ENCODE assay signal across 22 cellular contexts in the genomic region with DNA sequence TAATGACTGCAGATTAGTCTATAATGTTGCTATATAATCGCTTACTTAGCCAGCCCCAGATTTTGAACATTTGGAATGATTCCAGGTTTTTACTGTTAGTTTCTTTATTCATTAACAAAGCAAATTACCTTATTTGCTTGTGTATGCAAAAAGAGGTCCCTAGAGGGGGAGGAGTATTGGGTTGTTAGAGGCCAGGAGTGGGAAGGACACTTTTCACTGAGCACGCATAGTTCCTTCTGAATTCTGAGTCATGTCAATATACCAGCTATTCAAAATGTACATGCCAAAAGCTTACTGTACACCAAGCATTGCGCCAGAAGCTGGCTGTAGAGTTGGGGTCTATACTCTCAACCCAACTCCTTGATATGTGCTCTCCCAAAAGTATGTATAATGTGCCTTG. TPM values are rescaled to one million over a fixed set of nuclear protein-coding genes. Genes with fewer than 3 reads are reported as not detected.
DNase-seq lines count a peak whose midpoint lies in the region; ATAC-seq, FAIRE-seq and TF ChIP-seq lines count a peak whose summit lies in the region.
"Had no signal": no experiment of that assay in that cellular context is flagged by ENCODE, and none has a peak within 500 bp of the region (broad histone marks: within the 10 kb centered on the region; RNA-seq: fewer than 3 reads in every experiment).

No MANE protein-coding gene starts in this region.

- H3K4me3 ChIP-seq in A549 (no peak overlapping the region), IMR-90 (ENCODE audit: insufficient read depth, low read depth, low read length) (no peak overlapping the region), astrocyte of the spinal cord (ENCODE audit: low read depth, low read length) (no peak overlapping the region)
- H3K4me3 ChIP-seq: esophagus squamous epithelium, upper lobe of right lung had no signal

- intact Hi-C loops in IMR-90 (cut with micrococcal nuclease), result no loop called here

- H2AFZ ChIP-seq in IMR-90 (replicated peaks; ENCODE audit: low read length, poor library complexity), result peak overlapping the region; percentile 44

- BruUV-seq in IMR-90 (replicated peaks; lab: Mats Ljungman, UMichigan), result no TSS peak

- TF ChIP-seq RAD21 in A549 (conservative IDR thresholded peaks at IDR 0.05 in 1 of 2, IDR thresholded peaks at IDR 0.05 in 1 of 2) (no peak), IMR-90 (IDR thresholded peaks at IDR 0.05; ENCODE audit: low read length) (no peak)

- peak overlapping the region; percentile 56 for H2BK120ac ChIP-seq in IMR-90 (ENCODE audit: low read depth, low read length)

- no peak overlapping the region; a peak in 1 of 4 replicates for H4K8ac ChIP-seq in IMR-90 (ENCODE audit: low read depth in 2 of 2, low read length in 2 of 2)

- H3K27ac ChIP-seq in A549 (no peak overlapping the region), IMR-90 (ENCODE audit: insufficient read depth, low read length) (no peak overlapping the region)
- H3K27ac ChIP-seq: esophagus squamous epithelium, KMS-11, neutrophil, upper lobe of right lung had no signal

- H4K91ac ChIP-seq in IMR-90 (ENCODE audit: insufficient read depth, low read depth, low read length), result peak overlapping the region; percentile 23; the same call in 1 of the 2 replicates

- peaks cover 7% of the 10 kb centered on the region; the same call in 1 of the 2 replicates for H3K9me1 ChIP-seq in IMR-90 (ENCODE audit: insufficient read depth, low read length)

- peak overlapping the region; percentile 61; the same call in 1 of the 2 replicates for H3K14ac ChIP-seq in IMR-90 (replicated peaks; ENCODE audit: low read depth, low read length)

- H3K9ac ChIP-seq in IMR-90 (ENCODE audit: low read depth, low read length), result no peak overlapping the region
- H3K9ac ChIP-seq: KMS-11 had no signal

- dilution Hi-C loops in IMR-90 (cut with HindIII; ENCODE audit: low sequenced_read_pairs, unreplicated experiment), result no loop called here

- H3K27me3 ChIP-seq in IMR-90 (ENCODE audit: control insufficient read depth, insufficient read depth, low read length), result no peaks in the 10 kb centered on the region; the same call in 1 of the 2 replicates
- H3K27me3 ChIP-seq: esophagus squamous epithelium, neutrophil, upper lobe of right lung had no signal

- H4K5ac ChIP-seq in IMR-90 (ENCODE audit: low read depth, low read length), result no peak overlapping the region

- FAIRE-seq in A549 (lab: Jason Lieb, UNC), result peak; percentile 67
- FAIRE-seq: A204.1, G401.6 had no signal

- ATAC-seq in A549, result no peak
- ATAC-seq in IMR-90 (ENCODE audit: low read depth), result no peak
- ATAC-seq: effector memory CD8-positive, alpha-beta T cell; upper lobe of right lung had no signal

- no peak overlapping the region for H3K56ac ChIP-seq in IMR-90 (ENCODE audit: extremely low read depth, insufficient read depth, low read length)

- H3K4me2 ChIP-seq in A549 (no peak overlapping the region), IMR-90 (ENCODE audit: low read depth, low read length) (no peak overlapping the region)
- H3K4me2 ChIP-seq: KMS-11 had no signal

- H2BK15ac ChIP-seq in IMR-90 (ENCODE audit: low read depth, low read length), result peak overlapping the region; percentile 86; the same call in 1 of the 3 replicates

- H2AK9ac ChIP-seq in IMR-90 (replicated peaks; ENCODE audit: low read depth, low read length, poor library complexity), result peak overlapping the region; percentile 33

- H3K23ac ChIP-seq in IMR-90 (ENCODE audit: low read depth, low read length), result no peak overlapping the region

- H3K4me1 ChIP-seq in A549 (peaks cover 39% of the 10 kb centered on the region), IMR-90 (ENCODE audit: control insufficient read depth, insufficient read depth, low read length) (peaks cover 20% of the 10 kb centered on the region)
- H3K4me1 ChIP-seq: upper lobe of right lung had no signal

- CTCF ChIA-PET in A549 (lab: Yijun Ruan, JAX) (no interaction called here), IMR-90 (lab: Yijun Ruan, JAX) (no interaction called here)

- POLR2A ChIA-PET in A549 (lab: Yijun Ruan, JAX), result no interaction called here
- POLR2A ChIA-PET in IMR-90 (lab: Charles Lee; ENCODE audit: unreplicated experiment), result no interaction called here

- H3K9me3 ChIP-seq in A549 (no peaks in the 10 kb centered on the region), IMR-90 (ENCODE audit: control insufficient read depth, insufficient read depth, low read length) (0 out of 2 replicates have a peak, but pooled peaks cover 3% of the 10 kb centered on the region)
- H3K9me3 ChIP-seq: esophagus squamous epithelium, neutrophil, upper lobe of right lung had no signal

- no peak for DNase-seq in A549 (ENCODE audit: low read depth in 1 of 2, low spot score in 1 of 2)
- DNase-seq in IMR-90, result peak; percentile 29
- DNase-seq in astrocyte of the spinal cord (ENCODE audit: low read depth, low spot score), result peak; percentile 7
- DNase-seq in iris pigment epithelial cell (ENCODE audit: low read depth), result peak; percentile 28
- no peak for DNase-seq in CD1c-positive myeloid dendritic cell (ENCODE audit: extremely low spot score)
- DNase-seq in activated CD4-positive, alpha-beta T cell treated with anti-CD3 and anti-CD28 coated beads, Interleukin-2, amount 50 U/mL, for 4 hours, result no peak
- no peak for DNase-seq in DMS79 treated with DMSO at 0.1 percent for 48 hours (lab: John Stamatoyannopoulos, UW)
- DNase-seq in NCI-H510A (lab: John Stamatoyannopoulos, UW), result no peak
- DNase-seq: activated CD4-positive, CD25-positive, alpha-beta regulatory T cell treated with anti-CD3 and anti-CD28 coated beads, Interleukin-2, amount 50 U/mL, for 72 hours; C1 segment of cervical spinal cord; effector memory CD8-positive, alpha-beta T cell; esophagus squamous epithelium; NCI-H2081; T-helper 9 cell; upper lobe of right lung had no signal

- TF ChIP-seq EP300 in A549 (IDR thresholded peaks at IDR 0.05), result no peak

- 0 out of 2 replicates have a peak overlapping the region, but pooled peaks have one; percentile 53 for H3K4ac ChIP-seq in IMR-90 (ENCODE audit: low read depth, low read length)

- peak overlapping the region; percentile 36 for H2BK5ac ChIP-seq in IMR-90 (ENCODE audit: low read depth, low read length, poor library complexity, severe bottlenecking)

- TF ChIP-seq POLR2A in A549 (IDR thresholded peaks at IDR 0.05; ENCODE audit: low read length), result no peak
- TF ChIP-seq POLR2A in IMR-90 (IDR thresholded peaks at IDR 0.05; ENCODE audit: low read depth, low read length), result no peak

- H2BK20ac ChIP-seq in IMR-90 (ENCODE audit: low read depth, low read length), result peak overlapping the region; percentile 85

- H3K18ac ChIP-seq in IMR-90 (ENCODE audit: low read depth, low read length), result no peak overlapping the region

- WGBS in A549 (ENCODE audit: missing lambda C conversion rate), result 84% methylated on average over 3 of the region's 3 CpGs
- WGBS in IMR-90 (ENCODE audit: extremely low coverage in 2 of 2, insufficient read length in 1 of 2), 2 experiments, result no CpG with 5 or more reads among the region's 3 CpGs

- H4K20me1 ChIP-seq in IMR-90 (ENCODE audit: insufficient read depth, low read length), result no peaks in the 10 kb centered on the region

- H3K36me3 ChIP-seq in IMR-90 (ENCODE audit: control insufficient read depth, insufficient read depth, low read length), result no peaks in the 10 kb centered on the region
- H3K36me3 ChIP-seq: esophagus squamous epithelium, upper lobe of right lung had no signal

- H3K79me1 ChIP-seq in IMR-90 (ENCODE audit: low read depth in 1 of 2, low read length in 2 of 2), result no peaks in the 10 kb centered on the region

- in situ Hi-C loops in IMR-90 (cut with MboI; ENCODE audit: low sequenced_read_pairs), result no loop called here
- in situ Hi-C loops in astrocyte of the spinal cord (cut with HindIII; ENCODE audit: low sequenced_read_pairs), result no loop called here

- H2AK5ac ChIP-seq in IMR-90 (ENCODE audit: low read depth, low read length), result peak overlapping the region; percentile 58; the same call in 1 of the 2 replicates

- TF ChIP-seq CTCF in A549 (IDR thresholded peaks at IDR 0.05) (no peak), IMR-90 (conservative IDR thresholded peaks at IDR 0.05; ENCODE audit: low read depth, low read length) (no peak), astrocyte of the spinal cord (IDR thresholded peaks at IDR 0.05; ENCODE audit: low read depth, low read length) (no peak)

TF ChIP-seq in A549, 52 proteins besides CTCF, POLR2A, EP300 and RAD21 (continues in another document):
- TF ChIP-seq GATA3 (IDR thresholded peaks at IDR 0.05; ENCODE audit: borderline replicate concordance) (no peak), EHF (CRISPR knock-in tag; IDR thresholded peaks at IDR 0.05) (no peak), NR3C1 (IDR thresholded peaks at IDR 0.05) (no peak), SMC3 (IDR thresholded peaks at IDR 0.05) (no peak)

TF ChIP-seq in IMR-90, 13 proteins besides CTCF, POLR2A, EP300 and RAD21 (continues in another document):
- TF ChIP-seq MXI1 (IDR thresholded peaks at IDR 0.05; ENCODE audit: borderline replicate concordance, low read depth, low read length) (no peak), MAFK (IDR thresholded peaks at IDR 0.05; ENCODE audit: low read depth, low read length) (0 out of 2 replicates have a peak, but pooled peaks have one; percentile 36), MAZ (IDR thresholded peaks at IDR 0.05; ENCODE audit: borderline replicate concordance, low read depth, low read length) (no peak)

RNA-seq across cellular contexts. Expression of gene DGAT2L6, which starts 5.1 kb away (rescaled TPM):
- polyA plus RNA-seq in A549 (2011; rRNA removed) (not detected in 2 replicates), A549 (2017; fragmentation: RNase III; extraction: RNeasy Plus Mini Kit Qiagen cat#74134 plus additional on column Dnase treatment) (not detected in 3 replicates), IMR-90 (2012; rRNA removed) (not detected in 2 replicates)
- polyA plus RNA-seq in A549 (2012; cell fraction: cytosol; rRNA removed), result not detected in 2 replicates
- not detected in 2 replicates for polyA plus RNA-seq in A549 (2012; cell fraction: nucleus; rRNA removed)
- not detected in 2 replicates for polyA minus RNA-seq in A549 (2011; rRNA and poly(A)+ RNA removed)
- not detected in 2 replicates for total RNA-seq in IMR-90 (2012; rRNA removed)
- polyA plus RNA-seq in IMR-90 (2012; cell fraction: cytosol; rRNA removed), result not detected in 2 replicates
- not detected in 2 replicates for polyA plus RNA-seq in IMR-90 (2012; cell fraction: nucleus; rRNA removed; ENCODE audit: low replicate concordance)
- total RNA-seq: activated T-helper 1 cell treated with anti-CD3 and anti-CD28 coated beads, Interleukin-12 subunit alpha, Interleukin-12 subunit beta, Interleukin-2, Interleukin-4 antibody, amounts not matched to agents 30 ng/mL and 10 ng/mL and 1 ng/mL, durations not matched to agents 14 hours and 24 hours and 36 hours; esophagus squamous epithelium; liver; NCI-H460; upper lobe of right lung had no signal
- polyA plus RNA-seq: liver had no signal

RNA-seq across cellular contexts. Expression of gene IGBP1, which starts 39.0 kb away (rescaled TPM):
- polyA plus RNA-seq in A549 (2011; rRNA removed) (103 and 106 TPM in 2 replicates), A549 (2017; fragmentation: RNase III; extraction: RNeasy Plus Mini Kit Qiagen cat#74134 plus additional on column Dnase treatment) (50.2 to 56.4 TPM (median 54.0 TPM) in 3 replicates), IMR-90 (2012; rRNA removed) (48.2 and 51.8 TPM in 2 replicates)
- 42.7 and 49.5 TPM in 2 replicates for polyA plus RNA-seq in A549 (2012; cell fraction: cytosol; rRNA removed)
- 22.6 and 27.4 TPM in 2 replicates for polyA plus RNA-seq in A549 (2012; cell fraction: nucleus; rRNA removed)
- 40.7 and 48.7 TPM in 2 replicates for polyA minus RNA-seq in A549 (2011; rRNA and poly(A)+ RNA removed)
- 75.3 and 87.1 TPM in 2 replicates for total RNA-seq in IMR-90 (2012; rRNA removed)
- polyA plus RNA-seq in IMR-90 (2012; cell fraction: cytosol; rRNA removed), result 17.9 and 28.5 TPM in 2 replicates
- 7.0 and 26.5 TPM in 2 replicates for polyA plus RNA-seq in IMR-90 (2012; cell fraction: nucleus; rRNA removed; ENCODE audit: low replicate concordance)

Comparison
In these comparisons a context has a peak if more than half of its experiments do, and no peak if none do; other contexts are left out.
1. DNase-seq: peak in IMR-90 (single experiment), astrocyte of the spinal cord (single experiment) and iris pigment epithelial cell (single experiment); none in A549 (0 of 2), CD1c-positive myeloid dendritic cell (single experiment), activated CD4-positive, alpha-beta T cell treated with anti-CD3 and anti-CD28 coated beads, Interleukin-2, amount 50 U/mL, for 4 hours (0 of 2), DMS79 treated with DMSO at 0.1 percent for 48 hours (single experiment) and NCI-H510A (single experiment).